In the genomic region with DNA sequence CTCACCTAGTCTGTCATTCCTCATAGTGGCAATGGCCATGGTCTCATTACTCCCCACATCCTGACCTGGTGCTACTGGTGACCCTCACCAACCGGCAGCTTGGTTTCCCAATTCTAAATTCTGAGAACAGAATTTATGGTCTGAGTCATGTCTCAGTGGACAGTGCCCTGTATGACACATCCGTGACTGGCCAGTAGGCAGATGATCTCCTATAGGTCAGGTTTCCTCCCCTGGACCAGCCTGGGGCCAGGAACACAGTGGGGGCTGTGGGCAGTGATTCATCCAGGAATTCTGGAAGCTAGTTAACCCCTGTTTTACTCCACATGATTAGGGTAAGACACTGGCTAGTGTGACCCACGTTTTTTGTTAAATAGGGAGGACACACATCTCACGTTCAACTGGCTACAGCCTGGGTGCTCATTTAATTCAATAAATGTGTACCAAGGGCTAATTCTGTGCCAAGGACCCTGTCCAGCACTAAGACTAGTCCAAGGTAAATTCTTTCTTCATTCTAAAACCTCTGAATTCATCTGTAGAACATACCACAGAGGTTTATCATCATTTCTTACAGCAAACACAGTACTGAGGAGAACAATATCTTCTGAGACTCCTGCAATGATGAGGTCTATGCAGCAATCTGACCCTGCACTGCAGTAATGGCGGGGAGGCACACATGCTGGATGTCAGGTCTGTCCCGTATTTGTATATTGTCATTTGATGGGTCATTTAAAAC, we compare ENCODE assay signal across 14 cellular contexts.
DNase-seq lines count a peak whose midpoint lies in the region; ATAC-seq and TF ChIP-seq lines count a peak whose summit lies in the region.
"Had no signal": no experiment of that assay in that cellular context is flagged by ENCODE, and none has a peak within 500 bp of the region (broad histone marks: within the 10 kb centered on the region; RNA-seq: fewer than 3 reads in every experiment).

No MANE protein-coding gene starts in this region.

- no peaks in the 10 kb centered on the region for H3K36me3 ChIP-seq in GM23248 (ENCODE audit: low read depth)
- H3K36me3 ChIP-seq in testis (ENCODE audit: low read depth, missing control alignments): no peaks in the 10 kb centered on the region

- in situ Hi-C loops in GM23248 (cut with MboI): no loop called here
- in situ Hi-C loops in SK-MEL-5 (cut with HindIII; ENCODE audit: low pct_unique_long_range_greater_than_20kb, low sequenced_read_pairs): no loop called here

- peaks cover 32% of the 10 kb centered on the region for H3K4me1 ChIP-seq in GM23248 (ENCODE audit: insufficient read depth)
- H3K4me1 ChIP-seq in testis: no peaks in the 10 kb centered on the region

- H2AFZ ChIP-seq in GM23248: no peak overlapping the region

- TF ChIP-seq POLR2A in testis (IDR thresholded peaks at IDR 0.05): no peak

- peaks cover 24% of the 10 kb centered on the region for H3F3A ChIP-seq in GM23248 (ENCODE audit: insufficient read depth)

- H3K9me3 ChIP-seq in GM23248 (ENCODE audit: low read depth) (no peaks in the 10 kb centered on the region), testis (no peaks in the 10 kb centered on the region)

- WGBS in GM23248 (ENCODE audit: low coverage in 1 of 2, low lambda C conversion rate in 2 of 2, missing lambda C conversion rate in 2 of 2), 2 experiments: 12 to 15% methylated on average over 6 of the region's 6 CpGs
- 82 to 86% methylated on average over 6 of the region's 6 CpGs for WGBS in testis, 2 donors

- H3K4me2 ChIP-seq in GM23248 (ENCODE audit: unreplicated experiment): peak overlapping the region; percentile 25

- no peaks in the 10 kb centered on the region for H3K9me2 ChIP-seq in GM23248 (ENCODE audit: insufficient read depth)

- peak; percentile 95 for DNase-seq in GM23248
- peak; percentile 54 for DNase-seq in SK-MEL-5 (ENCODE audit: low read depth, low spot score)
- peak; percentile 79 for DNase-seq in fibroblast of peridontal ligament (ENCODE audit: extremely low read depth)
- no peak for DNase-seq in sciatic nerve (ENCODE audit: low spot score)
- no peak for DNase-seq in SHP77 (lab: John Stamatoyannopoulos, UW)
- DNase-seq in testis: no peak
- DNase-seq: activated T-cell treated with anti-CD3 and anti-CD28 coated beads, Interleukin-2, amount 50 U/mL, for 24 hours; caudate nucleus; DMS 273 treated with DMSO at 0.1 percent for 48 hours; head of caudate nucleus; NCI-H1417 treated with DMSO at 0.1 percent for 48 hours; stimulated activated CD4-positive, alpha-beta T cell treated with anti-CD3 and anti-CD28 coated beads, Interleukin-12 subunit alpha, Interleukin-12 subunit beta, amount 100 ng/mL, for 4 hours had no signal

- no peak for TF ChIP-seq CTCF in testis (IDR thresholded peaks at IDR 0.05)

- H3K27ac ChIP-seq in GM23248 (peak overlapping the region; percentile 53), testis (no peak overlapping the region)

- H3K4me3 ChIP-seq in GM23248 (peak overlapping the region; percentile 6; the same call in 1 of the 2 replicates), testis (no peak overlapping the region)

- H3K27me3 ChIP-seq in GM23248 (replicated peaks; ENCODE audit: insufficient read depth) (no peaks in the 10 kb centered on the region), testis (no peaks in the 10 kb centered on the region)

- ATAC-seq in sciatic nerve: peak; percentile 44
- ATAC-seq in HG03159 (IDR thresholded peaks at IDR 0.05; ENCODE audit: unreplicated experiment): no peak
- no peak for ATAC-seq in HG02642 (IDR thresholded peaks at IDR 0.05; ENCODE audit: poor library complexity, unreplicated experiment)

- H3K79me2 ChIP-seq in GM23248 (ENCODE audit: insufficient read depth): no peaks in the 10 kb centered on the region

- no peak overlapping the region for H3K9ac ChIP-seq in GM23248

- intact Hi-C loops in sciatic nerve (cut with DNase I) (no loop called here), testis (cut with DNase I; ENCODE audit: low total_unique reads) (no loop called here)

- no peaks in the 10 kb centered on the region for H4K20me1 ChIP-seq in GM23248 (ENCODE audit: insufficient read depth)

Comparison
In these comparisons a context has a peak if more than half of its experiments do, and no peak if none do; other contexts are left out.
1. DNase-seq: peak in GM23248 (single experiment), SK-MEL-5 (single experiment) and fibroblast of peridontal ligament (single experiment); none in sciatic nerve (single experiment), SHP77 (0 of 2) and testis (single experiment).